In the genomic region with DNA sequence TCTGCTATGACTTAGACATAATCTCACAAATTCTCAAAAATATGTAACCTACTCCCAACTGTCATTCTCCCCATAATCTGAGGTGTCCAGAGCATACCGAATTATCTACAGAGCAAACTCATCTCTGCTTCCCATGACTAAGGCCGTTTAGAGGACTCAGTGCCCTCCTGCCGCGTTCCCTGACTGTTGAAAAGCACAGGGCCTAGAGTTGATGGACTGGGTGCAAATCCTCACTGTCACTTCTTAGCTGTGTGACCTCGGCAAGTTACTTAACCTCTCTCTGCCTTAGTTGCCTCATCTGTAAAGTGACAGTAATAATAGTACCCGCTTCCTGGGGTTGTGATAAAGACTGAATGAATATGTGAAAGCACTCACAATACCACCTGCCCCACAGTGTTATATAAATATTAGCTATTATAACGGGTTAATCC, we compare ENCODE assay signal across 8 cellular contexts. TPM values are rescaled to one million over a fixed set of nuclear protein-coding genes. Genes with fewer than 3 reads are reported as not detected.
DNase-seq lines count a peak whose midpoint lies in the region; ATAC-seq, FAIRE-seq and TF ChIP-seq lines count a peak whose summit lies in the region.

No MANE protein-coding gene starts in this region.

- H3K4me1 ChIP-seq in kidney (ENCODE audit: control insufficient read depth in 1 of 2, insufficient read depth in 1 of 2, low read depth in 1 of 2, low read length in 2 of 2) = peaks cover 0 to 5% of the 10 kb centered on the region in 2 donors
- peaks cover 5 to 24% (median 8%) of the 10 kb centered on the region in 4 donors for H3K4me1 ChIP-seq in upper lobe of left lung
- H3K4me1 ChIP-seq in adrenal gland (replicated peaks in 1 of 2) = no peaks in the 10 kb centered on the region

- no peak for ATAC-seq in activated B cell treated with CpG ODN at 0.5 μM for 24 hours (ENCODE audit: low read depth)
- ATAC-seq in upper lobe of left lung (ENCODE audit: low FRiP score in 2 of 2) = no peak

- H3K4me3 ChIP-seq in kidney (ENCODE audit: low read length in 2 of 2) (peak overlapping the region; percentile 64 to 71), upper lobe of left lung (peak overlapping the region in 3 of 4 donors; percentile 50 to 87 (median 76)), adrenal gland (peak overlapping the region in 1 of 4 donors; percentile 82), lower leg skin (ENCODE audit: low read depth, poor library complexity, severe bottlenecking) (no peak overlapping the region)

- H3K27me3 Mint-ChIP-seq in activated naive CD8-positive, alpha-beta T cell = no peaks in the 10 kb centered on the region
- peaks cover 9% of the 10 kb centered on the region for H3K27me3 Mint-ChIP-seq in activated naive CD8-positive, alpha-beta T cell treated with anti-CD3 and anti-CD28 coated beads for 36 hours
- H3K27me3 Mint-ChIP-seq in activated B cell treated with CpG ODN at 0.5 μM for 24 hours = no peaks in the 10 kb centered on the region

- H3K9me3 ChIP-seq in kidney (ENCODE audit: control insufficient read depth in 1 of 2, low read length in 2 of 2) (no peaks in the 10 kb centered on the region), upper lobe of left lung (no peaks in the 10 kb centered on the region), adrenal gland (replicated peaks in 1 of 3) (no peaks in the 10 kb centered on the region)

- peaks cover 4% of the 10 kb centered on the region for H3K9me3 Mint-ChIP-seq in activated naive CD8-positive, alpha-beta T cell (ENCODE audit: low read depth)
- peaks cover 7% of the 10 kb centered on the region for H3K9me3 Mint-ChIP-seq in activated naive CD8-positive, alpha-beta T cell treated with anti-CD3 and anti-CD28 coated beads for 36 hours
- no peaks in the 10 kb centered on the region for H3K9me3 Mint-ChIP-seq in activated B cell treated with CpG ODN at 0.5 μM for 24 hours

- TF ChIP-seq POLR2A in upper lobe of left lung (IDR thresholded peaks at IDR 0.05) (no peak), adrenal gland (IDR thresholded peaks at IDR 0.05) (no peak), lower leg skin (IDR thresholded peaks at IDR 0.05) (no peak)

- TF ChIP-seq CTCF in activated B cell treated with CpG ODN at 0.5 μM for 24 hours (IDR thresholded peaks at IDR 0.05) (no peak), kidney (IDR thresholded peaks at IDR 0.05; ENCODE audit: borderline replicate concordance, extremely low read depth, insufficient read depth) (no peak), upper lobe of left lung (IDR thresholded peaks at IDR 0.05) (no peak), adrenal gland (IDR thresholded peaks at IDR 0.05) (no peak), lower leg skin (IDR thresholded peaks at IDR 0.05) (no peak)

- POLR2A ChIA-PET in activated B cell treated with CpG ODN at 0.5 μM for 24 hours (lab: Charles Lee) = interaction anchor here (0.6 to 1.0 kb wide), 4 partner anchors 22 to 1300 kb away, joined by 3 to 7 read pairs (median 4); partner anchors contain the start of gene PSMG4

- H3K4me3 Mint-ChIP-seq in activated naive CD8-positive, alpha-beta T cell = peak overlapping the region; percentile 80
- no peak overlapping the region for H3K4me3 Mint-ChIP-seq in activated naive CD8-positive, alpha-beta T cell treated with anti-CD3 and anti-CD28 coated beads for 36 hours
- H3K4me3 Mint-ChIP-seq in activated B cell treated with CpG ODN at 0.5 μM for 24 hours = peak overlapping the region; percentile 81

- no peak overlapping the region for H3K9ac ChIP-seq in kidney (ENCODE audit: low read length in 2 of 2)

- H3K27ac ChIP-seq in kidney (ENCODE audit: low read depth in 2 of 2, low read length in 2 of 2) (no peak overlapping the region), upper lobe of left lung (peak overlapping the region in 3 of 4 donors; percentile 84 to 90 (median 90)), adrenal gland (peak overlapping the region in 2 of 5 donors; percentile 88 to 89)

- no peak for TF ChIP-seq EP300 in upper lobe of left lung (IDR thresholded peaks at IDR 0.05)

- peak overlapping the region; percentile 58 for H3K27ac Mint-ChIP-seq in activated naive CD8-positive, alpha-beta T cell
- H3K27ac Mint-ChIP-seq in activated naive CD8-positive, alpha-beta T cell treated with anti-CD3 and anti-CD28 coated beads for 36 hours = no peak overlapping the region
- no peak overlapping the region for H3K27ac Mint-ChIP-seq in activated B cell treated with CpG ODN at 0.5 μM for 24 hours

- CTCF ChIA-PET in activated B cell treated with CpG ODN at 0.5 μM for 24 hours (lab: Charles Lee) = interaction anchor here (0.9 kb wide), 1 partner anchor 89 kb away, joined by 4 read pairs; no protein-coding TSS in a partner anchor

- DNase-seq in activated naive CD8-positive, alpha-beta T cell treated with anti-CD3 and anti-CD28 coated beads for 36 hours = no peak
- DNase-seq in activated B cell treated with CpG ODN at 0.5 μM for 24 hours (no peak), kidney (no peak), upper lobe of left lung (no peak), NCI-H1105 treated with DMSO at 0.1 percent for 48 hours (lab: John Stamatoyannopoulos, UW) (no peak), adrenal gland (no peak), lower leg skin (ENCODE audit: low spot score in 2 of 2) (no peak)

- FAIRE-seq in kidney (lab: Jason Lieb, UNC) = no peak

- H3K36me3 ChIP-seq in kidney (ENCODE audit: control insufficient read depth in 1 of 2, insufficient read depth in 2 of 2, low read length in 2 of 2) (no peaks in the 10 kb centered on the region), upper lobe of left lung (no peaks in the 10 kb centered on the region), adrenal gland (replicated peaks in 1 of 2) (no peaks in the 10 kb centered on the region)

- peaks cover 40% of the 10 kb centered on the region for H3K4me1 Mint-ChIP-seq in activated naive CD8-positive, alpha-beta T cell (ENCODE audit: low read depth)
- H3K4me1 Mint-ChIP-seq in activated naive CD8-positive, alpha-beta T cell treated with anti-CD3 and anti-CD28 coated beads for 36 hours = peaks cover 30% of the 10 kb centered on the region
- H3K4me1 Mint-ChIP-seq in activated B cell treated with CpG ODN at 0.5 μM for 24 hours = peaks cover 28% of the 10 kb centered on the region

- H3K27me3 ChIP-seq in upper lobe of left lung = no peaks in the 10 kb centered on the region
- H3K27me3 ChIP-seq in adrenal gland = no peaks in the 10 kb centered on the region

- WGBS in upper lobe of left lung, 2 donors = 57 to 62% methylated on average over 6 to 7 of the region's 7 CpGs
- 65 to 85% (median 78%) methylated on average over 6 to 7 of the region's 7 CpGs for WGBS in adrenal gland, 4 donors
- WGBS in lower leg skin, 2 donors = 45 to 52% methylated on average over 6 to 7 of the region's 7 CpGs

- intact Hi-C loops in activated B cell treated with CpG ODN at 0.5 μM for 24 hours (cut with micrococcal nuclease) (loop anchor here (1.0 to 2.0 kb wide), 4 partner anchors 47 to 857 kb away; partner anchors contain the start of genes PSMG4 and RIPK1), kidney (cut with DNase I) (loop anchor here (10.0 kb wide), 1 partner anchor 83 kb away; no protein-coding TSS in a partner anchor), adrenal gland (cut with DNase I) (loop anchor here in 1 of 2 donors (10.0 kb wide), 1 partner anchor 83 kb away; no protein-coding TSS in a partner anchor), lower leg skin (cut with DNase I; ENCODE audit: low total_unique reads) (no loop called here)

- peaks cover 2% of the 10 kb centered on the region for H3K36me3 Mint-ChIP-seq in activated naive CD8-positive, alpha-beta T cell
- H3K36me3 Mint-ChIP-seq in activated naive CD8-positive, alpha-beta T cell treated with anti-CD3 and anti-CD28 coated beads for 36 hours = no peaks in the 10 kb centered on the region
- no peaks in the 10 kb centered on the region for H3K36me3 Mint-ChIP-seq in activated B cell treated with CpG ODN at 0.5 μM for 24 hours (ENCODE audit: low read depth)

RNA-seq across cellular contexts. Expression of gene TUBB2A, which starts 4.7 kb away (rescaled TPM):
- total RNA-seq in activated naive CD8-positive, alpha-beta T cell treated with anti-CD3 and anti-CD28 coated beads for 36 hours = 1 to 10 TPM; 1.8 to 2.0 TPM
- total RNA-seq in activated B cell treated with CpG ODN at 0.5 μM for 24 hours (3.3 TPM in 2 replicates), kidney (49.8 TPM), upper lobe of left lung (10 to 100 TPM in 5 of 6 donors, 1 to 10 TPM in 1; 6.3 to 29.5 (median 15.1) TPM), adrenal gland (10 to 100 TPM in 6 of 8 donors, 1 to 10 TPM in 2; 6.4 to 34.5 (median 17.7) TPM), lower leg skin (100 to 1,000 TPM; 104 to 219 (median 142) TPM)
- polyA plus RNA-seq in kidney (ENCODE audit: insufficient read depth, low read depth, low replicate concordance) (80.9 TPM), adrenal gland (10 to 100 TPM; 10.7 to 18.4 (median 13.6) TPM)

RNA-seq across cellular contexts. Expression of gene BPHL, which starts 43.6 kb away (rescaled TPM):
- total RNA-seq in activated naive CD8-positive, alpha-beta T cell treated with anti-CD3 and anti-CD28 coated beads for 36 hours = 10 to 100 TPM in 1 of 2 experiments, 1 to 10 TPM in 1; 9.3 to 11.2 TPM
- total RNA-seq in activated B cell treated with CpG ODN at 0.5 μM for 24 hours = 10.5 and 11.0 TPM in 2 replicates
- total RNA-seq in kidney = 28.9 TPM
- polyA plus RNA-seq in kidney (ENCODE audit: insufficient read depth, low read depth, low replicate concordance) = 94.1 TPM
- total RNA-seq in upper lobe of left lung = 10 to 100 TPM in 3 of 6 donors, 1 to 10 TPM in 3; 6.3 to 16.8 (median 11.2) TPM
- total RNA-seq in adrenal gland = 10 to 100 TPM; 17.2 to 36.3 (median 22.1) TPM
- 10 to 100 TPM; 22.4 to 32.4 (median 27.2) TPM for polyA plus RNA-seq in adrenal gland
- 10 to 100 TPM; 14.9 to 30.4 (median 23.3) TPM for total RNA-seq in lower leg skin

Comparison
In these comparisons a context has a peak if more than half of its experiments do, and no peak if none do; other contexts are left out.
1. H3K27ac ChIP-seq: peak in upper lobe of left lung (3 of 4); none in kidney (0 of 2).